In genomic region chr7:156816943-156817572, GRCh38 we compare ENCODE assay signal across 9 cellular contexts.
DNase-seq lines count a peak whose midpoint lies in the region; ATAC-seq, FAIRE-seq and TF ChIP-seq lines count a peak whose summit lies in the region.
"Had no signal": no experiment of that assay in that cellular context is flagged by ENCODE, and none has a peak within 500 bp of the region (broad histone marks: within the 10 kb centered on the region; RNA-seq: fewer than 3 reads in every experiment).

No MANE protein-coding gene starts in this region.

- no peaks in the 10 kb centered on the region for H3K27me3 Mint-ChIP-seq in mesothelial cell of epicardium (ENCODE audit: low read depth)

- TF ChIP-seq CTCF in LNCAP (IDR thresholded peaks at IDR 0.05) (peak; percentile 69), K562 (IDR thresholded peaks at IDR 0.05 in 2 of 3, conservative IDR thresholded peaks at IDR 0.05 in 1 of 3; ENCODE audit: insufficient read depth in 2 of 3, low read depth in 1 of 3, low read length in 3 of 3) (peak in 2 of 3 experiments; percentile 30 to 77; a peak in 3 of 6 replicates), mesothelial cell of epicardium (IDR thresholded peaks at IDR 0.05; ENCODE audit: unreplicated experiment) (peak; percentile 28), testis (IDR thresholded peaks at IDR 0.05) (peak in 1 of 3 experiments; percentile 10), uterus (IDR thresholded peaks at IDR 0.05) (no peak)

- no peaks in the 10 kb centered on the region for H3K79me2 ChIP-seq in K562 (ENCODE audit: control insufficient read depth, insufficient read depth, low read length)

- peaks cover 2% of the 10 kb centered on the region for H3K4me1 Mint-ChIP-seq in mesothelial cell of epicardium

- TF ChIP-seq POLR2A in K562 (conservative IDR thresholded peaks at IDR 0.05) (no peak), testis (IDR thresholded peaks at IDR 0.05) (no peak), uterus (IDR thresholded peaks at IDR 0.05) (no peak)

- no peak for TF ChIP-seq EP300 in K562 (IDR thresholded peaks at IDR 0.05; ENCODE audit: low read length)

- H3K4me1 ChIP-seq in K562 (replicated peaks in 1 of 2; ENCODE audit: control insufficient read depth in 2 of 2, insufficient read depth in 2 of 2, low read length in 2 of 2), result peaks cover 4 to 11% of the 10 kb centered on the region in 2 experiments
- H3K4me1 ChIP-seq in testis, result no peaks in the 10 kb centered on the region
- H3K4me1 ChIP-seq in uterus, result no peaks in the 10 kb centered on the region

- no peak overlapping the region for H3K9ac ChIP-seq in K562 (ENCODE audit: insufficient read depth in 1 of 2, low read depth in 2 of 2, low read length in 2 of 2)

- no peak overlapping the region for H3K4me3 ChIP-seq in K562
- H3K4me3 ChIP-seq in testis, result no peak overlapping the region
- H3K4me3 ChIP-seq in uterus, result no peak overlapping the region
- H3K4me3 ChIP-seq: ovary had no signal

- H3K4me3 Mint-ChIP-seq in mesothelial cell of epicardium, result no peak overlapping the region

- no peak overlapping the region for H3K4me2 ChIP-seq in K562 (ENCODE audit: insufficient read depth, low read length)

- in situ Hi-C loops in K562 (cut with MboI), result loop anchor here (10.0 kb wide), 1 partner anchor 1002 kb away; the partner anchor contains the start of gene SHH

- no peak overlapping the region for H2AFZ ChIP-seq in K562 (ENCODE audit: low read depth, low read length)

- peak; percentile 71 for FAIRE-seq in K562 (lab: Jason Lieb, UNC)

- CTCF ChIA-PET in K562 (lab: Yijun Ruan, JAX; ENCODE audit: low intra/inter-chr PET ratio), result interaction anchor here (0.5 to 1.9 kb wide), 10 partner anchors 11 to 1021 kb away, joined by 3 to 14 read pairs (median 4); no protein-coding TSS in a partner anchor

- no peaks in the 10 kb centered on the region for H4K20me1 ChIP-seq in K562 (replicated peaks; ENCODE audit: control insufficient read depth, insufficient read depth, low read length)

- TF ChIP-seq RAD21 in K562 (CRISPR knock-in tag; conservative IDR thresholded peaks at IDR 0.05 in 1 of 2, IDR thresholded peaks at IDR 0.05 in 1 of 2), result peak; percentile 63 to 70

- H3K27me3 ChIP-seq in K562 (ENCODE audit: control insufficient read depth in 2 of 2, insufficient read depth in 2 of 2, low read length in 2 of 2) (no peaks in the 10 kb centered on the region), testis (no peaks in the 10 kb centered on the region), uterus (no peaks in the 10 kb centered on the region)
- H3K27me3 ChIP-seq: ovary had no signal

- H3K36me3 ChIP-seq in K562 (ENCODE audit: control insufficient read depth, insufficient read depth, low read length) (peaks cover 39% of the 10 kb centered on the region), testis (ENCODE audit: low read depth, missing control alignments) (no peaks in the 10 kb centered on the region), uterus (no peaks in the 10 kb centered on the region)
- H3K36me3 ChIP-seq: ovary had no signal

- H3K9me1 ChIP-seq in K562 (ENCODE audit: control insufficient read depth, insufficient read depth, low read length), result peaks cover 2% of the 10 kb centered on the region

- no TSS peak for BruUV-seq in K562 (replicated peaks; lab: Mats Ljungman, UMichigan)

- ATAC-seq in K562 (peak; percentile 54; the same call in 2 of the 3 replicates), GM19455 (IDR thresholded peaks at IDR 0.05; ENCODE audit: unreplicated experiment) (no peak)

- 100% methylated on average over 1 of the region's 1 CpG for WGBS in K562 (ENCODE audit: insufficient coverage, low coverage, missing lambda C conversion rate)
- WGBS in testis, 2 donors, result 98 to 100% methylated on average over 1 of the region's 1 CpG

- intact Hi-C loops in K562 (cut with micrococcal nuclease) (loop anchor here (1.0 to 10.0 kb wide), 4 partner anchors 167 to 1020 kb away; no protein-coding TSS in a partner anchor), testis (cut with DNase I; ENCODE audit: low total_unique reads) (no loop called here), uterus (cut with DNase I; ENCODE audit: low total_unique reads) (loop anchor here (10.0 kb wide), 1 partner anchor 1022 kb away; no protein-coding TSS in a partner anchor)

- H3K27ac Mint-ChIP-seq in mesothelial cell of epicardium, result no peak overlapping the region

- DNase-seq in DMS79 treated with DMSO at 0.1 percent for 48 hours (lab: John Stamatoyannopoulos, UW) (peak; percentile 41), K562 (ENCODE audit: extremely low read depth in 1 of 4, low spot score in 3 of 4) (peak in 1 of 4 experiments; percentile 25), mesothelial cell of epicardium (ENCODE audit: low spot score in 2 of 2, unreplicated experiment in 2 of 2) (no peak), testis (no peak), uterus (no peak)
- DNase-seq in activated naive CD4-positive, alpha-beta T cell treated with Interleukin-2 at 50 U/mL for 16 hours, result no peak
- DNase-seq: ovary had no signal

- peaks cover 12% of the 10 kb centered on the region for H3K36me3 Mint-ChIP-seq in mesothelial cell of epicardium

- POLR2A ChIA-PET in K562 (lab: Yijun Ruan, JAX), result interaction anchor here (0.6 kb wide), 1 partner anchor 27 kb away, joined by 3 read pairs; no protein-coding TSS in a partner anchor

- no peak overlapping the region for H3K27ac ChIP-seq in K562 (ENCODE audit: extremely low read depth, low read depth, low read length)
- no peak overlapping the region for H3K27ac ChIP-seq in testis
- no peak overlapping the region for H3K27ac ChIP-seq in uterus
- H3K27ac ChIP-seq: ovary had no signal

- H3K9me3 ChIP-seq in K562 (replicated peaks; ENCODE audit: control insufficient read depth, insufficient read depth, low read depth, low read length) (no peaks in the 10 kb centered on the region), testis (no peaks in the 10 kb centered on the region), uterus (no peaks in the 10 kb centered on the region)
- H3K9me3 ChIP-seq: ovary had no signal

- H3K9me3 Mint-ChIP-seq in mesothelial cell of epicardium, result no peaks in the 10 kb centered on the region

TF ChIP-seq in K562, 482 proteins besides CTCF, POLR2A, EP300 and RAD21 (continues in another document):
- no peak for TF ChIP-seq MIER1 (IDR thresholded peaks at IDR 0.05; ENCODE audit: low read depth)
- TF ChIP-seq EP400 (IDR thresholded peaks at IDR 0.05), result no peak
- no peak for TF ChIP-seq FOXA1 (IDR thresholded peaks at IDR 0.05; ENCODE audit: borderline replicate concordance)
- no peak for TF ChIP-seq CBX2 (IDR thresholded peaks at IDR 0.05; ENCODE audit: insufficient read depth, low read length, poor library complexity, severe bottlenecking)
- no peak for TF ChIP-seq XRCC4 (IDR thresholded peaks at IDR 0.05; ENCODE audit: extremely low read depth, insufficient read depth, insufficient read length)
- TF ChIP-seq CREB5 (CRISPR knock-in tag; IDR thresholded peaks at IDR 0.05), result no peak
- no peak for TF ChIP-seq TAF15 (IDR thresholded peaks at IDR 0.05; ENCODE audit: low read depth, low read length)
- TF ChIP-seq SMC3 (conservative IDR thresholded peaks at IDR 0.05; ENCODE audit: insufficient read depth, low read depth, low read length), result 0 out of 2 replicates have a peak, but pooled peaks have one; percentile 20
- 0 out of 4 replicates have a peak, but pooled peaks of 1 of the 2 experiments have one; percentile 21 for TF ChIP-seq MNT (conservative IDR thresholded peaks at IDR 0.05)
- no peak for TF ChIP-seq ZNF121 (CRISPR knock-in tag; conservative IDR thresholded peaks at IDR 0.05)
- TF ChIP-seq HMGXB4 (CRISPR knock-in tag; IDR thresholded peaks at IDR 0.05), result no peak
- no peak for TF ChIP-seq SIRT6 (IDR thresholded peaks at IDR 0.05; ENCODE audit: low read depth, low read length)

Comparison
In these comparisons a context has a peak if more than half of its experiments do, and no peak if none do; other contexts are left out.
1. CTCF ChIP-seq: peak in LNCAP (single experiment), K562 (2 of 3) and mesothelial cell of epicardium (single experiment); none in uterus (0 of 4).